In the genomic region with DNA sequence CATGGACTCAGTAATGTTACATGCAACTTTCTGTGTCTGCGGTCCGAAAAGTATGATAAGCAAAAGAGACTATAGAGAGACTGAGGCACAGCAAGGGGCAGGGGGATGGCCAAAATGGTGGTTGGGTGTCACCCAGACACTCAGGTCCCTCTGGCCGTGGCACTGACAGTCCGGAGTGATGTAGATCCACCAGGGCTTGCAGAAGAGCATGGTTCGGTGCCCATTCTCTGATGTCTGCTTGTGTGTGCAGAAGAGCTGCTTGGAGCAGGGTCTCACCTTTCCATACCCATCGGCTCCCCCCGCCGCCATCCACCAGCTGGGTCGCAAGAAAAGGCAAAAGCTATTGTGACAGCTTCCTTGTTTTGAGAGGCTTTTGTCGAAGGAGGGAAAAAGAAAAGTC, we compare ENCODE assay signal across 5 cellular contexts. TPM values are rescaled to one million over a fixed set of nuclear protein-coding genes. Genes with fewer than 3 reads are reported as not detected.
"Had no signal": no experiment of that assay in that cellular context is flagged by ENCODE, and none has a peak within 500 bp of the region (broad histone marks: within the 10 kb centered on the region; RNA-seq: fewer than 3 reads in every experiment).

No MANE protein-coding gene starts in this region.

- DNase-seq: H7, HCEC 1CT, KBM-7 had no signal

- H3K4me3 ChIP-seq: GM23338 had no signal

- ATAC-seq: GM23338 had no signal

RNA-seq across cellular contexts. Expression of gene APCDD1L, which starts 6.6 kb away (rescaled TPM):
- total RNA-seq: HT-29 had no signal
